ENCODE assay signal across 8 cellular contexts in the genomic region with DNA sequence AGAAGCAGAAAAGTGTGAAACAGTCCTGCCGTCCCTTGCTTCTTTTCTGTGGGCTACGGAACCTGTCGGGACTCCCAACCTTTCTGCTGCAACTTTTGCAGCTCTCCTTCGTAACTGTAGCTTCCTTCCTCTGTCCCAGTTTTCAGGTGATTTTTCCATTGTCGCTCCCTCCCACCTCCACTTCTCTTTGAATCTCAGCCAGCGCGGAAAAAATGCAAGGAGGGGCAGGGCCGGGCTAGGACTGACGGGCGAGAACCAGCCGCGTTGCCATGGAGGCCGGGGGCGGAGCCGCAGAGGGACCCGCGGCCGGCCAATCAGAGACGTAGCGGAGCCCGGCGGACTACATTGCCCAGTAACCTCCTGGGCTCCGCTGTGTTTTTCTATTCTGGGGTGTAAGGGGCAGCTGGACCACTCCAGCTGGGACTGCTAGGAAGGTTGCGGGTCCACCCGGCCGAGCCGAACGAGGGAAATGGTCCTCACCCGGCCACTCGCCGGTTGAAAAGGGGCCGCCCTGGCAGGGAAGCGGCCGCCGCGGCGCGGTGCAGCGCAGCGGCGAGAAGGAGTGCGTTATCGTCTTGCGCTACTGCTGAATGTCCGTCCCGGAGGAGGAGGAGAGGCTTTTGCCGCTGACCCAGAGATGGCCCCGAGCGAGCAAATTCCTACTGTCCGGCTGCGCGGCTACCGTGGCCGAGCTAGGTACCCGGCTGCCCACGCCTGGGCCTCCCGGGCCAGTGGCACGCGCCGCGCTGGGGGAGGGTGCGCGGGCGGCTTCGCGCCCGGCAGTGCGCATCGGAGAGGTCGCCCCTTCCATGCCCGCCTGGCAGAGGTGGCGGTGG. TPM values are rescaled to one million over a fixed set of nuclear protein-coding genes. Genes with fewer than 3 reads are reported as not detected.
DNase-seq lines count a peak whose midpoint lies in the region; ATAC-seq and TF ChIP-seq lines count a peak whose summit lies in the region.

A gene with protein sequence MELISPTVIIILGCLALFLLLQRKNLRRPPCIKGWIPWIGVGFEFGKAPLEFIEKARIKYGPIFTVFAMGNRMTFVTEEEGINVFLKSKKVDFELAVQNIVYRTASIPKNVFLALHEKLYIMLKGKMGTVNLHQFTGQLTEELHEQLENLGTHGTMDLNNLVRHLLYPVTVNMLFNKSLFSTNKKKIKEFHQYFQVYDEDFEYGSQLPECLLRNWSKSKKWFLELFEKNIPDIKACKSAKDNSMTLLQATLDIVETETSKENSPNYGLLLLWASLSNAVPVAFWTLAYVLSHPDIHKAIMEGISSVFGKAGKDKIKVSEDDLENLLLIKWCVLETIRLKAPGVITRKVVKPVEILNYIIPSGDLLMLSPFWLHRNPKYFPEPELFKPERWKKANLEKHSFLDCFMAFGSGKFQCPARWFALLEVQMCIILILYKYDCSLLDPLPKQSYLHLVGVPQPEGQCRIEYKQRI (minus strand): TSS at position 216 of the 836 bp plus-strand sequence. CDS start 236 bp downstream, outside the sequence.
A gene with protein sequence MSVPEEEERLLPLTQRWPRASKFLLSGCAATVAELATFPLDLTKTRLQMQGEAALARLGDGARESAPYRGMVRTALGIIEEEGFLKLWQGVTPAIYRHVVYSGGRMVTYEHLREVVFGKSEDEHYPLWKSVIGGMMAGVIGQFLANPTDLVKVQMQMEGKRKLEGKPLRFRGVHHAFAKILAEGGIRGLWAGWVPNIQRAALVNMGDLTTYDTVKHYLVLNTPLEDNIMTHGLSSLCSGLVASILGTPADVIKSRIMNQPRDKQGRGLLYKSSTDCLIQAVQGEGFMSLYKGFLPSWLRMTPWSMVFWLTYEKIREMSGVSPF (plus strand): TSS at position 373 of the 836 bp plus-strand sequence. CDS start 218 bp downstream, at position 591.

- intact Hi-C loops in mucosa of descending colon (cut with DNase I, micrococcal nuclease) = no loop called here

- H3K36me3 ChIP-seq in HUES64 (ENCODE audit: insufficient read depth, low read length) = no peaks in the 10 kb centered on the region
- H3K36me3 ChIP-seq in mucosa of descending colon (ENCODE audit: low read depth) = no peaks in the 10 kb centered on the region

- ATAC-seq in GM21447 (IDR thresholded peaks at IDR 0.05; ENCODE audit: unreplicated experiment) = peak; percentile 100
- ATAC-seq in mucosa of descending colon = peak; percentile 99

- no peaks in the 10 kb centered on the region for H3K9me3 ChIP-seq in HUES64 (ENCODE audit: insufficient read depth, low read depth, low read length)
- no peaks in the 10 kb centered on the region for H3K9me3 ChIP-seq in mucosa of descending colon

- peak within 1 kb of the TSS; percentile 76 for H3K4me3 Mint-ChIP-seq in activated T-cell treated with anti-CD3 and anti-CD28 coated beads, Interleukin-2, amount 50 U/mL, for 24 hours

- H3K4me3 ChIP-seq in HUES64 (ENCODE audit: low read length) (peak within 1 kb of the TSS; percentile 98), epithelial cell of proximal tubule (ENCODE audit: low read depth, low read length) (peak within 1 kb of the TSS; percentile 95), mucosa of descending colon (peak within 1 kb of the TSS; percentile 73)

- peaks cover 70% of the 10 kb centered on the region for H3K27me3 Mint-ChIP-seq in activated T-cell treated with anti-CD3 and anti-CD28 coated beads, Interleukin-2, amount 50 U/mL, for 24 hours

- DNase-seq in COLO668 (lab: John Stamatoyannopoulos, UW; ENCODE audit: unreplicated experiment) = peak; percentile 90
- DNase-seq in OCI-M1 (lab: John Stamatoyannopoulos, UW) = peak; percentile 91
- peak; percentile 86 for DNase-seq in activated T-cell treated with anti-CD3 and anti-CD28 coated beads, Interleukin-2, amount 50 U/mL, for 24 hours
- peak; percentile 23 for DNase-seq in epithelial cell of proximal tubule (ENCODE audit: low read depth)
- peak; percentile 95 to 97 (median 96) for DNase-seq in mucosa of descending colon
- peak; percentile 77 for DNase-seq in stimulated activated CD8-positive, alpha-beta memory T cell treated with anti-CD3 and anti-CD28 coated beads, Interleukin-2, amount 100 ng/mL, for 48 hours (ENCODE audit: low read depth in 2 of 2)

- peaks cover 5% of the 10 kb centered on the region; the same call in 1 of the 2 replicates for H3K4me1 ChIP-seq in HUES64 (ENCODE audit: insufficient read depth, low read length)
- peaks cover 15% of the 10 kb centered on the region for H3K4me1 ChIP-seq in mucosa of descending colon (ENCODE audit: low read depth)

- H3K27me3 ChIP-seq in HUES64 (ENCODE audit: insufficient read depth, low read length) = peaks cover 30% of the 10 kb centered on the region

- H3K9me3 Mint-ChIP-seq in activated T-cell treated with anti-CD3 and anti-CD28 coated beads, Interleukin-2, amount 50 U/mL, for 24 hours = no peaks in the 10 kb centered on the region

- peak within 1 kb of the TSS; percentile 82 for H3K9ac ChIP-seq in HUES64 (ENCODE audit: low read depth, low read length)

- H3K4me1 Mint-ChIP-seq in activated T-cell treated with anti-CD3 and anti-CD28 coated beads, Interleukin-2, amount 50 U/mL, for 24 hours (ENCODE audit: low read depth) = peaks cover 17% of the 10 kb centered on the region

- H3K27ac ChIP-seq in HUES64 (ENCODE audit: low read depth, low read length) = no peak within 1 kb of the TSS

- under 1% methylated on average over 72 of the region's 72 CpGs for WGBS in HUES64

- no peak within 1 kb of the TSS for H3K27ac Mint-ChIP-seq in activated T-cell treated with anti-CD3 and anti-CD28 coated beads, Interleukin-2, amount 50 U/mL, for 24 hours

- no peaks in the 10 kb centered on the region for H3K36me3 Mint-ChIP-seq in activated T-cell treated with anti-CD3 and anti-CD28 coated beads, Interleukin-2, amount 50 U/mL, for 24 hours (ENCODE audit: low read depth)

- no peak for TF ChIP-seq CTCF in epithelial cell of proximal tubule (conservative IDR thresholded peaks at IDR 0.05; ENCODE audit: low read depth, low read length)
- no peak for TF ChIP-seq CTCF in mucosa of descending colon (IDR thresholded peaks at IDR 0.05)

RNA-seq across cellular contexts. Expression of the first gene that starts in this region (rescaled TPM):
- polyA plus RNA-seq in HUES64 (2013, experiment 1 of 2) = 1.5 TPM
- 2.3 TPM for polyA plus RNA-seq in HUES64 (2013, experiment 2 of 2)
- 1.3 and 1.7 TPM in 2 replicates for total RNA-seq in epithelial cell of proximal tubule
- 1 to 10 TPM; 4.1 to 5.3 (median 4.5) TPM for total RNA-seq in mucosa of descending colon

RNA-seq across cellular contexts. Expression of the second gene that starts in this region (rescaled TPM):
- polyA plus RNA-seq in HUES64 (2013, experiment 1 of 2) = 4.0 TPM
- 5.0 TPM for polyA plus RNA-seq in HUES64 (2013, experiment 2 of 2)
- total RNA-seq in epithelial cell of proximal tubule = 1.7 and 5.1 TPM in 2 replicates
- 10 to 100 TPM; 12.8 to 19.5 (median 19.4) TPM for total RNA-seq in mucosa of descending colon

Comparison
In these comparisons a context has a peak if more than half of its experiments do, and no peak if none do; other contexts are left out.
1. DNase-seq: peak in every context shown above with its lines; median percentile 96 in mucosa of descending colon; 91 in OCI-M1; 90 in COLO668; 86 in activated T-cell treated with anti-CD3 and anti-CD28 coated beads, Interleukin-2, amount 50 U/mL, for 24 hours; 77 in stimulated activated CD8-positive, alpha-beta memory T cell treated with anti-CD3 and anti-CD28 coated beads, Interleukin-2, amount 100 ng/mL, for 48 hours; 23 in epithelial cell of proximal tubule.